In the genomic region with DNA sequence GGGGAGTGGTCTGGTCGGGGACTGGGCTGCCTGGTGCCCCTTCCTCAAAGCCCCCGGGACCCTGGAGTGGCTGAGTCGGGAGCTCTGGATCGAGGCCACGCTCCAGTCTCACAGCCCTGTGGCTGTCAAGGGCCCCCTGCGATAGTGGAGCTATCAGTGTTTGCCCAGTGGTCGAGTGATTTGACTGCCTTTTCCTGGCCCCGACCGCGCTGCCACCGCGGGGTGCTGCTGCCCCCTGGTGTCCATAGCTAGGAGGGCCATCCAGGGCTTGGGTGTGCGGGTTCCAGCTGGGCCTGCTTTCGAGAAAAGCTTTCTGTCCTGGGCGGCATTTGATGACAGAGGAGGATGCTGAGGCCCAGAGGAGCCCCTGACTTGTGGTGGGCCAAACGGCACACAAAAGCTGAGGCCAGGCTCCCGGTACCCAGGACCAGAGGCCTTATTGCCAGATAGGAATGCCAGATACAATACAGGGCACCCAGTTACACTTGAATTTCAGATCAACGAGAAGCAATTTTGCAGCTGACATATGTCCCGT, we compare ENCODE assay signal across 1 cellular context.
TF ChIP-seq lines count a peak whose summit lies in the region.

No MANE protein-coding gene starts in this region.

TF ChIP-seq in K562, 482 proteins besides CTCF, POLR2A, EP300 and RAD21 (continued from another document and continues in another):
- TF ChIP-seq, protein P1, sequence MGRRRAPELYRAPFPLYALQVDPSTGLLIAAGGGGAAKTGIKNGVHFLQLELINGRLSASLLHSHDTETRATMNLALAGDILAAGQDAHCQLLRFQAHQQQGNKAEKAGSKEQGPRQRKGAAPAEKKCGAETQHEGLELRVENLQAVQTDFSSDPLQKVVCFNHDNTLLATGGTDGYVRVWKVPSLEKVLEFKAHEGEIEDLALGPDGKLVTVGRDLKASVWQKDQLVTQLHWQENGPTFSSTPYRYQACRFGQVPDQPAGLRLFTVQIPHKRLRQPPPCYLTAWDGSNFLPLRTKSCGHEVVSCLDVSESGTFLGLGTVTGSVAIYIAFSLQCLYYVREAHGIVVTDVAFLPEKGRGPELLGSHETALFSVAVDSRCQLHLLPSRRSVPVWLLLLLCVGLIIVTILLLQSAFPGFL (CRISPR knock-in tag; IDR thresholded peaks at IDR 0.05): peak; percentile 81; the same call in 1 of the 2 replicates
- TF ChIP-seq SMARCA5 (IDR thresholded peaks at IDR 0.05): no peak
- TF ChIP-seq HES1 (IDR thresholded peaks at IDR 0.05; ENCODE audit: low read depth): peak; percentile 45; the same call in 1 of the 2 replicates
- no peak for TF ChIP-seq ZNF76 (CRISPR knock-in tag; IDR thresholded peaks at IDR 0.05; ENCODE audit: borderline replicate concordance)
- TF ChIP-seq, protein P2, sequence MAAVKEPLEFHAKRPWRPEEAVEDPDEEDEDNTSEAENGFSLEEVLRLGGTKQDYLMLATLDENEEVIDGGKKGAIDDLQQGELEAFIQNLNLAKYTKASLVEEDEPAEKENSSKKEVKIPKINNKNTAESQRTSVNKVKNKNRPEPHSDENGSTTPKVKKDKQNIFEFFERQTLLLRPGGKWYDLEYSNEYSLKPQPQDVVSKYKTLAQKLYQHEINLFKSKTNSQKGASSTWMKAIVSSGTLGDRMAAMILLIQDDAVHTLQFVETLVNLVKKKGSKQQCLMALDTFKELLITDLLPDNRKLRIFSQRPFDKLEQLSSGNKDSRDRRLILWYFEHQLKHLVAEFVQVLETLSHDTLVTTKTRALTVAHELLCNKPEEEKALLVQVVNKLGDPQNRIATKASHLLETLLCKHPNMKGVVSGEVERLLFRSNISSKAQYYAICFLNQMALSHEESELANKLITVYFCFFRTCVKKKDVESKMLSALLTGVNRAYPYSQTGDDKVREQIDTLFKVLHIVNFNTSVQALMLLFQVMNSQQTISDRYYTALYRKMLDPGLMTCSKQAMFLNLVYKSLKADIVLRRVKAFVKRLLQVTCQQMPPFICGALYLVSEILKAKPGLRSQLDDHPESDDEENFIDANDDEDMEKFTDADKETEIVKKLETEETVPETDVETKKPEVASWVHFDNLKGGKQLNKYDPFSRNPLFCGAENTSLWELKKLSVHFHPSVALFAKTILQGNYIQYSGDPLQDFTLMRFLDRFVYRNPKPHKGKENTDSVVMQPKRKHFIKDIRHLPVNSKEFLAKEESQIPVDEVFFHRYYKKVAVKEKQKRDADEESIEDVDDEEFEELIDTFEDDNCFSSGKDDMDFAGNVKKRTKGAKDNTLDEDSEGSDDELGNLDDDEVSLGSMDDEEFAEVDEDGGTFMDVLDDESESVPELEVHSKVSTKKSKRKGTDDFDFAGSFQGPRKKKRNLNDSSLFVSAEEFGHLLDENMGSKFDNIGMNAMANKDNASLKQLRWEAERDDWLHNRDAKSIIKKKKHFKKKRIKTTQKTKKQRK (IDR thresholded peaks at IDR 0.05; ENCODE audit: borderline replicate concordance, low read depth, low read length): no peak
- no peak for TF ChIP-seq FOXJ2 (tag; IDR thresholded peaks at IDR 0.05)
- TF ChIP-seq CXXC5 (CRISPR knock-in tag; IDR thresholded peaks at IDR 0.05): peak; percentile 42
- TF ChIP-seq FUS (optimal IDR thresholded peaks at IDR 0.05; ENCODE audit: low read depth, low read length): no peak
- no peak for TF ChIP-seq ZNF175 (CRISPR knock-in tag; IDR thresholded peaks at IDR 0.05; ENCODE audit: low read depth)
- no peak for TF ChIP-seq HNRNPUL1 (IDR thresholded peaks at IDR 0.05; ENCODE audit: low read length)
- TF ChIP-seq GTF3C2 (IDR thresholded peaks at IDR 0.05; ENCODE audit: borderline replicate concordance, extremely low read depth, insufficient read length): no peak
- TF ChIP-seq SAP30 (IDR thresholded peaks at IDR 0.05; ENCODE audit: borderline replicate concordance, insufficient read depth, low read depth, low read length, poor library complexity, severe bottlenecking): no peak
- peak; percentile 71 for TF ChIP-seq L3MBTL2 (IDR thresholded peaks at IDR 0.05)
- TF ChIP-seq CBX3 (IDR thresholded peaks at IDR 0.05; ENCODE audit: borderline replicate concordance in 1 of 2, low read length in 2 of 2): peak in 1 of 2 experiments; percentile 15; a peak in 1 of 3 replicates
- TF ChIP-seq CREM (IDR thresholded peaks at IDR 0.05; ENCODE audit: low read depth): peak; percentile 44
- no peak for TF ChIP-seq CGGBP1 (CRISPR knock-in tag; IDR thresholded peaks at IDR 0.05)
- TF ChIP-seq MCM2 (IDR thresholded peaks at IDR 0.05; ENCODE audit: low read depth): no peak
- peak; percentile 68 for TF ChIP-seq NFIC (IDR thresholded peaks at IDR 0.05)
- TF ChIP-seq, protein P3, sequence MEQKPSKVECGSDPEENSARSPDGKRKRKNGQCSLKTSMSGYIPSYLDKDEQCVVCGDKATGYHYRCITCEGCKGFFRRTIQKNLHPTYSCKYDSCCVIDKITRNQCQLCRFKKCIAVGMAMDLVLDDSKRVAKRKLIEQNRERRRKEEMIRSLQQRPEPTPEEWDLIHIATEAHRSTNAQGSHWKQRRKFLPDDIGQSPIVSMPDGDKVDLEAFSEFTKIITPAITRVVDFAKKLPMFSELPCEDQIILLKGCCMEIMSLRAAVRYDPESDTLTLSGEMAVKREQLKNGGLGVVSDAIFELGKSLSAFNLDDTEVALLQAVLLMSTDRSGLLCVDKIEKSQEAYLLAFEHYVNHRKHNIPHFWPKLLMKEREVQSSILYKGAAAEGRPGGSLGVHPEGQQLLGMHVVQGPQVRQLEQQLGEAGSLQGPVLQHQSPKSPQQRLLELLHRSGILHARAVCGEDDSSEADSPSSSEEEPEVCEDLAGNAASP (IDR thresholded peaks at IDR 0.05): no peak
- TF ChIP-seq FOXM1 (IDR thresholded peaks at IDR 0.05; ENCODE audit: low read depth): peak; percentile 22; the same call in 1 of the 2 replicates
- TF ChIP-seq FOXM1 (CRISPR knock-in tag; IDR thresholded peaks at IDR 0.05; ENCODE audit: low read depth): no peak
- no peak for TF ChIP-seq RFX5 (IDR thresholded peaks at IDR 0.05; ENCODE audit: low read depth, low read length)
- TF ChIP-seq ZNF830 (CRISPR knock-in tag; IDR thresholded peaks at IDR 0.05): no peak
- TF ChIP-seq TEAD4 (IDR thresholded peaks at IDR 0.05; ENCODE audit: low read length): peak; percentile 75
- TF ChIP-seq TEAD4 (CRISPR knock-in tag; IDR thresholded peaks at IDR 0.05; ENCODE audit: borderline replicate concordance): no peak
- TF ChIP-seq, protein P4, sequence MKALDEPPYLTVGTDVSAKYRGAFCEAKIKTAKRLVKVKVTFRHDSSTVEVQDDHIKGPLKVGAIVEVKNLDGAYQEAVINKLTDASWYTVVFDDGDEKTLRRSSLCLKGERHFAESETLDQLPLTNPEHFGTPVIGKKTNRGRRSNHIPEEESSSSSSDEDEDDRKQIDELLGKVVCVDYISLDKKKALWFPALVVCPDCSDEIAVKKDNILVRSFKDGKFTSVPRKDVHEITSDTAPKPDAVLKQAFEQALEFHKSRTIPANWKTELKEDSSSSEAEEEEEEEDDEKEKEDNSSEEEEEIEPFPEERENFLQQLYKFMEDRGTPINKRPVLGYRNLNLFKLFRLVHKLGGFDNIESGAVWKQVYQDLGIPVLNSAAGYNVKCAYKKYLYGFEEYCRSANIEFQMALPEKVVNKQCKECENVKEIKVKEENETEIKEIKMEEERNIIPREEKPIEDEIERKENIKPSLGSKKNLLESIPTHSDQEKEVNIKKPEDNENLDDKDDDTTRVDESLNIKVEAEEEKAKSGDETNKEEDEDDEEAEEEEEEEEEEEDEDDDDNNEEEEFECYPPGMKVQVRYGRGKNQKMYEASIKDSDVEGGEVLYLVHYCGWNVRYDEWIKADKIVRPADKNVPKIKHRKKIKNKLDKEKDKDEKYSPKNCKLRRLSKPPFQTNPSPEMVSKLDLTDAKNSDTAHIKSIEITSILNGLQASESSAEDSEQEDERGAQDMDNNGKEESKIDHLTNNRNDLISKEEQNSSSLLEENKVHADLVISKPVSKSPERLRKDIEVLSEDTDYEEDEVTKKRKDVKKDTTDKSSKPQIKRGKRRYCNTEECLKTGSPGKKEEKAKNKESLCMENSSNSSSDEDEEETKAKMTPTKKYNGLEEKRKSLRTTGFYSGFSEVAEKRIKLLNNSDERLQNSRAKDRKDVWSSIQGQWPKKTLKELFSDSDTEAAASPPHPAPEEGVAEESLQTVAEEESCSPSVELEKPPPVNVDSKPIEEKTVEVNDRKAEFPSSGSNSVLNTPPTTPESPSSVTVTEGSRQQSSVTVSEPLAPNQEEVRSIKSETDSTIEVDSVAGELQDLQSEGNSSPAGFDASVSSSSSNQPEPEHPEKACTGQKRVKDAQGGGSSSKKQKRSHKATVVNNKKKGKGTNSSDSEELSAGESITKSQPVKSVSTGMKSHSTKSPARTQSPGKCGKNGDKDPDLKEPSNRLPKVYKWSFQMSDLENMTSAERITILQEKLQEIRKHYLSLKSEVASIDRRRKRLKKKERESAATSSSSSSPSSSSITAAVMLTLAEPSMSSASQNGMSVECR (CRISPR knock-in tag; IDR thresholded peaks at IDR 0.05): no peak
- TF ChIP-seq ARID2 (IDR thresholded peaks at IDR 0.05): peak; percentile 84
- no peak for TF ChIP-seq SMARCC2 (IDR thresholded peaks at IDR 0.05; ENCODE audit: low read depth)
- TF ChIP-seq ZC3H11A (IDR thresholded peaks at IDR 0.05; ENCODE audit: low read depth, low read length): 0 out of 2 replicates have a peak, but pooled peaks have one; percentile 66
- TF ChIP-seq, protein P5, sequence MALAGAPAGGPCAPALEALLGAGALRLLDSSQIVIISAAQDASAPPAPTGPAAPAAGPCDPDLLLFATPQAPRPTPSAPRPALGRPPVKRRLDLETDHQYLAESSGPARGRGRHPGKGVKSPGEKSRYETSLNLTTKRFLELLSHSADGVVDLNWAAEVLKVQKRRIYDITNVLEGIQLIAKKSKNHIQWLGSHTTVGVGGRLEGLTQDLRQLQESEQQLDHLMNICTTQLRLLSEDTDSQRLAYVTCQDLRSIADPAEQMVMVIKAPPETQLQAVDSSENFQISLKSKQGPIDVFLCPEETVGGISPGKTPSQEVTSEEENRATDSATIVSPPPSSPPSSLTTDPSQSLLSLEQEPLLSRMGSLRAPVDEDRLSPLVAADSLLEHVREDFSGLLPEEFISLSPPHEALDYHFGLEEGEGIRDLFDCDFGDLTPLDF (CRISPR knock-in tag; IDR thresholded peaks at IDR 0.05): peak; percentile 65
- TF ChIP-seq SMARCB1 (IDR thresholded peaks at IDR 0.05; ENCODE audit: insufficient read length, low read depth): no peak
- no peak for TF ChIP-seq ZNF589 (CRISPR knock-in tag; IDR thresholded peaks at IDR 0.05; ENCODE audit: low read depth)
- no peak for TF ChIP-seq TCFL5 (CRISPR knock-in tag; conservative IDR thresholded peaks at IDR 0.05)
- no peak for TF ChIP-seq RBM39 (optimal IDR thresholded peaks at IDR 0.05; ENCODE audit: low read depth, low read length)
- peak; percentile 98 for TF ChIP-seq DEAF1 (CRISPR knock-in tag; IDR thresholded peaks at IDR 0.05)
- no peak for TF ChIP-seq ERF (CRISPR knock-in tag; IDR thresholded peaks at IDR 0.05)
- TF ChIP-seq HNRNPL (IDR thresholded peaks at IDR 0.05; ENCODE audit: low read depth, low read length): no peak
- TF ChIP-seq ZNF347 (CRISPR knock-in tag; IDR thresholded peaks at IDR 0.05; ENCODE audit: low read depth): no peak
- TF ChIP-seq TAL1 (IDR thresholded peaks at IDR 0.05): peak; percentile 77
- TF ChIP-seq SMC3 (conservative IDR thresholded peaks at IDR 0.05; ENCODE audit: insufficient read depth, low read depth, low read length): peak; percentile 99
- TF ChIP-seq MCM5 (IDR thresholded peaks at IDR 0.05; ENCODE audit: low read depth): no peak
- TF ChIP-seq MAZ (CRISPR knock-in tag; conservative IDR thresholded peaks at IDR 0.05 in 1 of 2, IDR thresholded peaks at IDR 0.05 in 1 of 2): peak; percentile 16 to 85; a peak in 2 of 4 replicates
- TF ChIP-seq SLC30A9 (CRISPR knock-in tag; IDR thresholded peaks at IDR 0.05): no peak
- no peak for TF ChIP-seq CCAR2 (IDR thresholded peaks at IDR 0.05; ENCODE audit: low read depth, low read length)
- peak; percentile 76; the same call in 1 of the 2 replicates for TF ChIP-seq ZBTB1 (CRISPR knock-in tag; IDR thresholded peaks at IDR 0.05; ENCODE audit: borderline replicate concordance, low read depth)
- no peak for TF ChIP-seq ZNF586 (CRISPR knock-in tag; conservative IDR thresholded peaks at IDR 0.05)
